8 cellular contexts compared by ENCODE assay signal in the genomic region with DNA sequence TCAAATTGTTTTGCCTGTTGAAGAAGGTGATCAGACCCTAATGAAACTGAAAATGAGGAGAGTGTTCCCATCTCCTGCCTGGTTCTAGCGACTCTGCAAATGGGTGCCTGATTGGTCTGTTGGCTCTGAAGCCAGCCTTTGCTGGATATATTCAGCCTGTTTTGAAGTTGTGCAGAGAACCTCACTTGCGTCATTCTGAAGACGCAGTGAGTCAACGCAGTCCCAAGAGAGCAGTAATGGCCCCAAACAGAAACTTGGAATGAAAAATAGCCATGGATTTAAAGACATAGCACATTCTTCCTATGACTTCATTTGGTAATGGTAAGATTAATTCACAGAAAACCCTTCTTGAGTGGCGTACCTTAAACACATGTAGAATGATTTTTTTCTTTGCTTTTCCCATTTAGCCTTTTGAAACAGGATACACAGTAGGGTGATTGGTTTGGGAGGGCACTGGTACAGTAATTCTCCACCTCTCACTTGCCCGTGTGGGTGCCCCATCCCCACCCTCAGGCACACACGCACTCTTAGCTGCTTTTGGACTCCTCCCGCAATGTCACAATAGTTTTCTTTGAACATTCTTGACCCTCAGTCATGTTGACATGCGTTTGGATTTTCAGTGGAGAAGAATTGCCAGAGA. TPM values are rescaled to one million over a fixed set of nuclear protein-coding genes. Genes with fewer than 3 reads are reported as not detected.
DNase-seq lines count a peak whose midpoint lies in the region; ATAC-seq and TF ChIP-seq lines count a peak whose summit lies in the region.
"Had no signal": no experiment of that assay in that cellular context is flagged by ENCODE, and none has a peak within 500 bp of the region (broad histone marks: within the 10 kb centered on the region; RNA-seq: fewer than 3 reads in every experiment).

No MANE protein-coding gene starts in this region.

- H3K36me3 ChIP-seq in brain microvascular endothelial cell (replicated peaks) (no peaks in the 10 kb centered on the region), right lobe of liver (no peaks in the 10 kb centered on the region), upper lobe of left lung (no peaks in the 10 kb centered on the region)

- intact Hi-C loops in right lobe of liver (cut with DNase I): no loop called here

- H3K4me1 ChIP-seq in right lobe of liver (peaks cover 0 to 20% (median 0%) of the 10 kb centered on the region in 4 donors), upper lobe of left lung (peaks cover 0 to 29% (median 12%) of the 10 kb centered on the region in 4 donors)

- TF ChIP-seq POLR2A in right lobe of liver (IDR thresholded peaks at IDR 0.05) (peak; percentile 39), upper lobe of left lung (IDR thresholded peaks at IDR 0.05) (peak in 1 of 4 donors; percentile 51)

- peak in 1 of 4 donors; percentile 42 for TF ChIP-seq EP300 in upper lobe of left lung (IDR thresholded peaks at IDR 0.05)

- ATAC-seq in right lobe of liver: peak in 3 of 4 donors; percentile 11 to 45 (median 42)
- ATAC-seq in upper lobe of left lung (ENCODE audit: low FRiP score in 2 of 2): peak; percentile 93 to 94

- TF ChIP-seq CTCF in brain microvascular endothelial cell (IDR thresholded peaks at IDR 0.05; ENCODE audit: low read depth, low read length, missing control alignments) (no peak), right lobe of liver (IDR thresholded peaks at IDR 0.05) (no peak), upper lobe of left lung (IDR thresholded peaks at IDR 0.05) (no peak)

- no peaks in the 10 kb centered on the region for H3K27me3 ChIP-seq in brain microvascular endothelial cell (replicated peaks)
- H3K27me3 ChIP-seq in right lobe of liver: no peaks in the 10 kb centered on the region
- H3K27me3 ChIP-seq in upper lobe of left lung: no peaks in the 10 kb centered on the region

- H3K4me3 ChIP-seq in brain microvascular endothelial cell (ENCODE audit: low read depth, low read length) (peak overlapping the region; percentile 30), right lobe of liver (no peak overlapping the region), upper lobe of left lung (peak overlapping the region in 2 of 4 donors; percentile 5 to 33)

- DNase-seq in LHCN-M2 (ENCODE audit: low read depth) (peak; percentile 98), brain microvascular endothelial cell (peak; percentile 97), right lobe of liver (no peak), upper lobe of left lung (peak in 1 of 2 donors; percentile 69), NCI-H345 treated with DMSO at 0.1 percent for 48 hours (lab: John Stamatoyannopoulos, UW; ENCODE audit: unreplicated experiment) (no peak), OCI-M1 (lab: John Stamatoyannopoulos, UW) (no peak), NCI-H2081 treated with DMSO at 0.1 percent for 48 hours (lab: John Stamatoyannopoulos, UW) (no peak)
- DNase-seq: activated CD4-positive, alpha-beta T cell treated with anti-CD3 and anti-CD28 coated beads, Interleukin-2, amount 10 ng/mL, durations not matched to agents 7 days and 5 days had no signal

- H3K9me3 ChIP-seq in right lobe of liver (no peaks in the 10 kb centered on the region), upper lobe of left lung (no peaks in the 10 kb centered on the region)

- WGBS in right lobe of liver (ENCODE audit: insufficient coverage, low coverage, low lambda C conversion rate, missing lambda C conversion rate): 58% methylated on average over 9 of the region's 9 CpGs
- WGBS in upper lobe of left lung, 2 donors: 62 to 64% methylated on average over 9 of the region's 9 CpGs

- H3K27ac ChIP-seq in brain microvascular endothelial cell (peak overlapping the region; percentile 98), right lobe of liver (peak overlapping the region in 2 of 3 donors; percentile 21 to 34), upper lobe of left lung (peak overlapping the region; percentile 52 to 79 (median 76))

- in situ Hi-C loops in brain microvascular endothelial cell (cut with HindIII; ENCODE audit: low pct_ligation_motif_present, low sequenced_read_pairs): no loop called here

RNA-seq across cellular contexts. Expression of gene ABL1, which starts 54.1 kb away (rescaled TPM):
- total RNA-seq in LHCN-M2 (2014; rRNA removed) (63.4 and 70.9 TPM in 2 replicates), right lobe of liver (10 to 100 TPM; 17.0 to 25.8 (median 18.8) TPM), upper lobe of left lung (10 to 100 TPM; 39.8 to 56.5 (median 47.0) TPM)
- polyA plus RNA-seq in LHCN-M2 (2012): 51.8 TPM

Comparison
In these comparisons a context has a peak if more than half of its experiments do, and no peak if none do; other contexts are left out.
1. DNase-seq: peak in LHCN-M2 (single experiment) and brain microvascular endothelial cell (single experiment); none in right lobe of liver (0 of 3), NCI-H345 treated with DMSO at 0.1 percent for 48 hours (single experiment), OCI-M1 (single experiment) and NCI-H2081 treated with DMSO at 0.1 percent for 48 hours (single experiment).
2. H3K27ac ChIP-seq: peak in every context shown above with its lines; median percentile 98 in brain microvascular endothelial cell; 76 in upper lobe of left lung; 28 in right lobe of liver.